11 cellular contexts compared by ENCODE assay signal in genomic region chr14:55715889-55716288, GRCh38.
DNase-seq lines count a peak whose midpoint lies in the region; ATAC-seq, FAIRE-seq and TF ChIP-seq lines count a peak whose summit lies in the region.
"Had no signal": no experiment of that assay in that cellular context is flagged by ENCODE, and none has a peak within 500 bp of the region (broad histone marks: within the 10 kb centered on the region; RNA-seq: fewer than 3 reads in every experiment).

No MANE protein-coding gene starts in this region.

- H3K27me3 Mint-ChIP-seq in glutamatergic neuron (ENCODE audit: unreplicated experiment), result peaks cover 3% of the 10 kb centered on the region
- H3K27me3 Mint-ChIP-seq in T-helper 17 cell, result no peaks in the 10 kb centered on the region

- H3K27me3 ChIP-seq in body of pancreas (no peaks in the 10 kb centered on the region), PC-3 (ENCODE audit: low read length) (no peaks in the 10 kb centered on the region)

- intact Hi-C loops in body of pancreas (cut with DNase I), result no loop called here
- intact Hi-C loops in OCI-LY7 (cut with micrococcal nuclease; ENCODE audit: unreplicated experiment), result no loop called here
- intact Hi-C loops in PC-3 (cut with micrococcal nuclease), result no loop called here

- H2AFZ ChIP-seq in OCI-LY7 (ENCODE audit: low read length) (no peak overlapping the region), PC-3 (ENCODE audit: low read length) (no peak overlapping the region)

- H3K9me2 ChIP-seq in OCI-LY7 (ENCODE audit: insufficient read depth, low read length), result no peaks in the 10 kb centered on the region
- H3K9me2 ChIP-seq in PC-3 (replicated peaks; ENCODE audit: low read length), result no peaks in the 10 kb centered on the region

- WGBS in body of pancreas, 2 donors, result 64 to 66% methylated on average over 5 of the region's 5 CpGs

- no peaks in the 10 kb centered on the region for H3K36me3 Mint-ChIP-seq in glutamatergic neuron (ENCODE audit: unreplicated experiment)
- no peaks in the 10 kb centered on the region for H3K36me3 Mint-ChIP-seq in T-helper 17 cell (ENCODE audit: low read depth)

- no peak overlapping the region for H3K4me2 ChIP-seq in OCI-LY7 (ENCODE audit: low read length)
- H3K4me2 ChIP-seq in PC-3 (ENCODE audit: low read length), result no peak overlapping the region

- H3K27ac ChIP-seq in body of pancreas (no peak overlapping the region), OCI-LY7 (ENCODE audit: low read depth, low read length, poor library complexity, severe bottlenecking) (no peak overlapping the region), PC-3 (ENCODE audit: low read length) (no peak overlapping the region)

- no TSS peak for BruUV-seq in OCI-LY7 (replicated peaks; lab: Mats Ljungman, UMichigan)
- BruUV-seq in PC-3 (replicated peaks; lab: Mats Ljungman, UMichigan), result no TSS peak

- no peak overlapping the region for H3K4me3 ChIP-seq in body of pancreas
- no peak overlapping the region for H3K4me3 ChIP-seq in OCI-LY7 (ENCODE audit: low read depth, low read length, poor library complexity, severe bottlenecking)
- no peak overlapping the region for H3K4me3 ChIP-seq in PC-3 (ENCODE audit: low read length)

- no peaks in the 10 kb centered on the region for H3K79me2 ChIP-seq in OCI-LY7 (ENCODE audit: insufficient read depth, low read depth, low read length)
- H3K79me2 ChIP-seq in PC-3 (ENCODE audit: low read length), result no peaks in the 10 kb centered on the region

- H3K4me3 Mint-ChIP-seq in glutamatergic neuron (ENCODE audit: unreplicated experiment), result no peak overlapping the region
- no peak overlapping the region for H3K4me3 Mint-ChIP-seq in T-helper 17 cell

- POLR2A ChIA-PET in OCI-LY7 (lab: Charles Lee), result no interaction called here
- POLR2A ChIA-PET in PC-3 (lab: Charles Lee; ENCODE audit: unreplicated experiment), result no interaction called here

- no peak for FAIRE-seq in GM12891 (lab: Jason Lieb, UNC)
- FAIRE-seq: colon had no signal

- TF ChIP-seq CTCF in body of pancreas (IDR thresholded peaks at IDR 0.05) (no peak), omental fat pad (IDR thresholded peaks at IDR 0.05) (no peak), glutamatergic neuron (IDR thresholded peaks at IDR 0.05; ENCODE audit: partially characterized antibody, unreplicated experiment) (no peak), OCI-LY7 (conservative IDR thresholded peaks at IDR 0.05; ENCODE audit: low read length) (no peak), PC-3 (conservative IDR thresholded peaks at IDR 0.05; ENCODE audit: low read depth, low read length) (no peak)

- H3K9ac ChIP-seq in PC-3 (ENCODE audit: low read length), result no peak overlapping the region

- H3K9me3 Mint-ChIP-seq in glutamatergic neuron (ENCODE audit: unreplicated experiment), result no peaks in the 10 kb centered on the region

- CTCF ChIA-PET in OCI-LY7 (lab: Charles Lee; ENCODE audit: unreplicated experiment), result interaction anchor here (1.1 kb wide), 1 partner anchor 16 kb away, joined by 3 read pairs; no protein-coding TSS in a partner anchor
- CTCF ChIA-PET in PC-3 (lab: Charles Lee), result interaction anchor here (0.6 to 1.8 kb wide), 2 partner anchors 16 to 278 kb away, joined by 3 to 4 read pairs; no protein-coding TSS in a partner anchor

- no peak for DNase-seq in GM12891 (ENCODE audit: insufficient read length, low spot score)
- DNase-seq in body of pancreas, result peak in 3 of 4 donors; percentile 18 to 52 (median 31)
- no peak for DNase-seq in omental fat pad (ENCODE audit: low spot score)
- no peak for DNase-seq in glutamatergic neuron
- DNase-seq in OCI-LY7 (ENCODE audit: low spot score), result no peak
- DNase-seq in PC-3, result no peak
- no peak for DNase-seq in T-helper 17 cell
- DNase-seq: activated CD4-positive, alpha-beta T cell treated with anti-CD3 and anti-CD28 coated beads for 48 hours had no signal

- H3K36me3 ChIP-seq in body of pancreas (replicated peaks in 1 of 2; ENCODE audit: insufficient read depth in 1 of 2, low read depth in 2 of 2), result no peaks in the 10 kb centered on the region
- no peaks in the 10 kb centered on the region for H3K36me3 ChIP-seq in OCI-LY7 (ENCODE audit: insufficient read depth, low read length)
- H3K36me3 ChIP-seq in PC-3 (ENCODE audit: low read depth, low read length), result no peaks in the 10 kb centered on the region

- H3K4me1 Mint-ChIP-seq in glutamatergic neuron (ENCODE audit: low read depth, unreplicated experiment) (peaks cover 5% of the 10 kb centered on the region), T-helper 17 cell (no peaks in the 10 kb centered on the region)

- ATAC-seq in HG02973 (IDR thresholded peaks at IDR 0.05; ENCODE audit: unreplicated experiment) (peak; percentile 71), body of pancreas (peak; percentile 75), omental fat pad (ENCODE audit: low FRiP score) (peak; percentile 54), PC-3 (no peak), T-helper 17 cell (no peak)
- ATAC-seq: left lobe of liver had no signal

- H3K27ac Mint-ChIP-seq in glutamatergic neuron (ENCODE audit: unreplicated experiment), result no peak overlapping the region
- H3K27ac Mint-ChIP-seq in T-helper 17 cell, result no peak overlapping the region

- H3K9me3 ChIP-seq in body of pancreas (no peaks in the 10 kb centered on the region), OCI-LY7 (ENCODE audit: low read length) (no peaks in the 10 kb centered on the region), PC-3 (ENCODE audit: low read length) (no peaks in the 10 kb centered on the region), T-helper 17 cell (ENCODE audit: control insufficient read depth, low read length, poor library complexity, severe bottlenecking) (no peaks in the 10 kb centered on the region)

- H4K20me1 ChIP-seq in OCI-LY7 (ENCODE audit: insufficient read depth, low read length) (no peaks in the 10 kb centered on the region), PC-3 (ENCODE audit: low read length) (no peaks in the 10 kb centered on the region)

- TF ChIP-seq POLR2A in GM12891 (IDR thresholded peaks at IDR 0.05; ENCODE audit: low read depth, low read length) (no peak), body of pancreas (IDR thresholded peaks at IDR 0.05) (no peak)

- H3F3A ChIP-seq in PC-3 (ENCODE audit: low read length, unreplicated experiment), result no peaks in the 10 kb centered on the region

- H3K4me1 ChIP-seq in body of pancreas, result no peaks in the 10 kb centered on the region
- no peaks in the 10 kb centered on the region for H3K4me1 ChIP-seq in OCI-LY7 (ENCODE audit: insufficient read depth, low read length, poor library complexity, severe bottlenecking)
- H3K4me1 ChIP-seq in PC-3 (ENCODE audit: insufficient read depth, low read length), result peaks cover 1% of the 10 kb centered on the region; the same call in 1 of the 2 replicates

TF ChIP-seq in GM12891, 5 proteins besides CTCF, POLR2A, EP300 and RAD21:
- TF ChIP-seq SPI1 (IDR thresholded peaks at IDR 0.05; ENCODE audit: low read depth, low read length) (0 out of 2 replicates have a peak, but pooled peaks have one; percentile 25), POLR2AphosphoS5 (IDR thresholded peaks at IDR 0.05; ENCODE audit: low read depth, low read length) (no peak)

Comparison
In these comparisons a context has a peak if more than half of its experiments do, and no peak if none do; other contexts are left out.
1. DNase-seq: peak in body of pancreas (3 of 4); none in GM12891 (single experiment), omental fat pad (single experiment), glutamatergic neuron (single experiment), OCI-LY7 (single experiment), PC-3 (single experiment) and T-helper 17 cell (0 of 3).
2. ATAC-seq: peak in HG02973 (single experiment), body of pancreas (single experiment) and omental fat pad (single experiment); none in PC-3 (single experiment) and T-helper 17 cell (single experiment).